24 cellular contexts compared by ENCODE assay signal in the genomic region with DNA sequence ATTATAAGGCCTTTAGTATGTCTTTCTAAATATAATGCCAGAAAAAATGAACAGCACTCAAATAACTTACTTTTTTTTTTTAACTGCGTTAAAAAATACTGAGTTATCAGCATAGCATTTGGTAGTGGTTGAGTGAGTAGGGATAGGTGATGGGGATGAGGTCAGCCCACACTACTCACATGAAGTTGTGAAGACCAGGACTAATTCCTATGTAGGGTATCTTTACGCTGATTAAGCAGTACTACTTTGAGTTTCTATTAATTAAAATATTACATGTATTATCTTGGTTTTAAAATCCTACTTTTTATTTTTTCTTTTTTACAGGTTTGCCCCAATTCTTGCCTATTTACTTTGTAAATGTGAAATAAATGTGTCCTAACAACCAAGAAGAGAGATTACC. TPM values are rescaled to one million over a fixed set of nuclear protein-coding genes. Genes with fewer than 3 reads are reported as not detected.
DNase-seq lines count a peak whose midpoint lies in the region; ATAC-seq, FAIRE-seq and TF ChIP-seq lines count a peak whose summit lies in the region.
"Had no signal": no experiment of that assay in that cellular context is flagged by ENCODE, and none has a peak within 500 bp of the region (broad histone marks: within the 10 kb centered on the region; RNA-seq: fewer than 3 reads in every experiment).

No MANE protein-coding gene starts in this region.

- no peak overlapping the region for H3K23ac ChIP-seq in mesendoderm (ENCODE audit: low read length)

- no peak overlapping the region for H4K5ac ChIP-seq in mesendoderm (ENCODE audit: low read length)

- H3K4me2 ChIP-seq in mesendoderm (ENCODE audit: low read length): no peak overlapping the region

- no peaks in the 10 kb centered on the region for H3K36me3 ChIP-seq in cardiac muscle cell
- no peaks in the 10 kb centered on the region for H3K36me3 ChIP-seq in mesendoderm (ENCODE audit: control insufficient read depth, insufficient read depth, low read length)
- H3K36me3 ChIP-seq: BE2C had no signal

- peaks cover 31% of the 10 kb centered on the region for H3K4me1 ChIP-seq in cardiac muscle cell (ENCODE audit: low read depth)
- H3K4me1 ChIP-seq in mesendoderm (ENCODE audit: control insufficient read depth, low read depth, low read length): no peaks in the 10 kb centered on the region

- H2BK15ac ChIP-seq in mesendoderm (replicated peaks; ENCODE audit: low read depth): no peak overlapping the region

- H3K27ac ChIP-seq in cardiac muscle cell (peak overlapping the region; percentile 64), mesendoderm (ENCODE audit: low read depth, low read length) (no peak overlapping the region)
- H3K27ac ChIP-seq: 22Rv1; BLaER1 treated with 17β-estradiol and CSF1 and Interleukin-3, amounts not matched to agents 10 nM and 100 nM; GM23248 had no signal

- no peaks in the 10 kb centered on the region for H3K79me2 ChIP-seq in mesendoderm (ENCODE audit: control insufficient read depth, insufficient read depth, low read length)

- no peak overlapping the region for H3K56ac ChIP-seq in mesendoderm (ENCODE audit: low read length)

- H3K9me3 ChIP-seq in cardiac muscle cell (ENCODE audit: low read depth): no peaks in the 10 kb centered on the region
- H3K9me3 ChIP-seq: BE2C; BLaER1 treated with 17β-estradiol and CSF1 and Interleukin-3, amounts not matched to agents 10 nM and 100 nM had no signal

- no peak overlapping the region for H4K8ac ChIP-seq in mesendoderm (ENCODE audit: low read depth, low read length)

- H3K27me3 ChIP-seq in cardiac muscle cell: no peaks in the 10 kb centered on the region
- H3K27me3 ChIP-seq in mesendoderm (ENCODE audit: insufficient read depth, low read length, poor library complexity): no peaks in the 10 kb centered on the region
- H3K27me3 ChIP-seq: BE2C; BLaER1 treated with 17β-estradiol and CSF1 and Interleukin-3, amounts not matched to agents 10 nM and 100 nM had no signal

- no peak overlapping the region for H3K9ac ChIP-seq in mesendoderm (ENCODE audit: low read length)
- H3K9ac ChIP-seq: BLaER1 treated with 17β-estradiol and CSF1 and Interleukin-3, amounts not matched to agents 10 nM and 100 nM; GM23248 had no signal

- intact Hi-C loops in Right ventricle myocardium inferior (cut with DNase I): no loop called here

- H2BK120ac ChIP-seq in mesendoderm (ENCODE audit: low read depth, low read length): no peak overlapping the region

- no peaks in the 10 kb centered on the region for H3K79me1 ChIP-seq in mesendoderm (ENCODE audit: low read length)

- no peak overlapping the region for H3K18ac ChIP-seq in mesendoderm (ENCODE audit: low read length)

- no peak overlapping the region for H2BK5ac ChIP-seq in mesendoderm (ENCODE audit: low read length)

- WGBS in mesendoderm (ENCODE audit: extremely low coverage, insufficient coverage, low lambda C conversion rate): no CpG with 5 or more reads among the region's 2 CpGs

- FAIRE-seq in G401.6 (lab: Jason Lieb, UNC): peak; percentile 30
- FAIRE-seq: A204.1, GM12892, H1 had no signal

- TF ChIP-seq CTCF in cardiac muscle cell (IDR thresholded peaks at IDR 0.05; ENCODE audit: low read depth, low read length): no peak

- no peak for DNase-seq in cardiac muscle cell (ENCODE audit: low read depth in 1 of 2, low spot score in 1 of 2)
- no peak for DNase-seq in Right ventricle myocardium inferior (ENCODE audit: missing footprints)
- peak; percentile 30 for DNase-seq in OCI-M1 (lab: John Stamatoyannopoulos, UW)
- DNase-seq in mesendoderm: peak; percentile 18
- no peak for DNase-seq in HK-2 (ENCODE audit: unreplicated experiment)
- DNase-seq: ACHN; AML-193; BE2C; Calu3; CD4-positive, alpha-beta T cell; COR-L47; DMS53; DMS79 treated with DMSO at 0.1 percent for 48 hours; GM23248; H7; HCEC 1CT had no signal

- H3K4me3 ChIP-seq in cardiac muscle cell (no peak overlapping the region), mesendoderm (ENCODE audit: low read length) (no peak overlapping the region)
- H3K4me3 ChIP-seq: BLaER1 treated with 17β-estradiol and CSF1 and Interleukin-3, amounts not matched to agents 10 nM and 100 nM; GM23248 had no signal

- H2AK5ac ChIP-seq in mesendoderm (ENCODE audit: low read length): no peak overlapping the region

- no peak overlapping the region for H3K4ac ChIP-seq in mesendoderm (ENCODE audit: low read depth, low read length)

- ATAC-seq in Right ventricle myocardium inferior (no peak), HG03135 (IDR thresholded peaks at IDR 0.05; ENCODE audit: unreplicated experiment) (no peak), GM21367 (IDR thresholded peaks at IDR 0.05; ENCODE audit: unreplicated experiment) (no peak)

RNA-seq across cellular contexts. Expression of a gene that starts 13.5 kb away (rescaled TPM):
- 38.2 and 55.6 TPM in 2 replicates for total RNA-seq in cardiac muscle cell
- polyA plus RNA-seq in cardiac muscle cell: 42.1 and 51.4 TPM in 2 replicates
- total RNA-seq in Right ventricle myocardium inferior: 35.4 TPM
- polyA plus RNA-seq in mesendoderm (2013, experiment 1 of 2): 13.0 TPM
- polyA plus RNA-seq in mesendoderm (2013, experiment 2 of 2): 14.0 TPM

Comparison
In these comparisons a context has a peak if more than half of its experiments do, and no peak if none do; other contexts are left out.
1. DNase-seq: peak in OCI-M1 (single experiment) and mesendoderm (single experiment); none in cardiac muscle cell (0 of 2), Right ventricle myocardium inferior (single experiment) and HK-2 (single experiment).